ENCODE assay signal across 23 cellular contexts in genomic region chr22:48772286-48772907, GRCh38.
"Had no signal": no experiment of that assay in that cellular context is flagged by ENCODE, and none has a peak within 500 bp of the region (broad histone marks: within the 10 kb centered on the region; RNA-seq: fewer than 3 reads in every experiment).

No MANE protein-coding gene starts in this region.

- H3K27me3 ChIP-seq: colonic mucosa, gastrocnemius medialis, hepatocyte, stomach, thyroid gland had no signal

- H3K9me3 ChIP-seq: colonic mucosa, pancreas, thyroid gland had no signal

- H3K27ac ChIP-seq: colonic mucosa, gastrocnemius medialis, hepatocyte, lower lobe of right lung, pancreas, stomach, thyroid gland had no signal

- H3K4me1 ChIP-seq: colonic mucosa, gastrocnemius medialis, lower lobe of right lung, pancreas, stomach, thyroid gland had no signal

- H3K36me3 Mint-ChIP-seq: memory B cell; natural killer cell; stimulated activated effector memory CD8-positive, alpha-beta T cell treated with anti-CD3 and anti-CD28 coated beads, Interleukin-12 subunit alpha, Interleukin-12 subunit beta, amount 100 ng/mL, for 72 hours had no signal

- H3K27ac Mint-ChIP-seq: effector memory CD8-positive, alpha-beta T cell; memory B cell; natural killer cell; stimulated activated effector memory CD8-positive, alpha-beta T cell treated with anti-CD3 and anti-CD28 coated beads, Interleukin-12 subunit alpha, Interleukin-12 subunit beta, amount 100 ng/mL, for 72 hours had no signal

- H3K4me3 ChIP-seq: colonic mucosa, gastrocnemius medialis, hepatocyte, lower lobe of right lung, pancreas, smooth muscle cell, stomach, thyroid gland had no signal

- H3K4me1 Mint-ChIP-seq: memory B cell; natural killer cell; stimulated activated effector memory CD8-positive, alpha-beta T cell treated with anti-CD3 and anti-CD28 coated beads, Interleukin-12 subunit alpha, Interleukin-12 subunit beta, amount 100 ng/mL, for 72 hours had no signal

- H3K27me3 Mint-ChIP-seq: memory B cell had no signal

- H3K36me3 ChIP-seq: colonic mucosa, gastrocnemius medialis, lower lobe of right lung, pancreas, stomach, thyroid gland had no signal

- DNase-seq: central memory CD4-positive, alpha-beta T cell; colonic mucosa; dermis blood vessel endothelial cell; effector memory CD8-positive, alpha-beta T cell; foreskin fibroblast; gastrocnemius medialis; kidney; lower lobe of right lung; natural killer cell; occipital lobe; pancreas; stimulated activated CD4-positive, alpha-beta T cell treated with anti-CD3 and anti-CD28 coated beads, Interleukin-2, amount 100 ng/mL, for 24 hours; stimulated activated CD4-positive, alpha-beta T cell treated with anti-CD3 and anti-CD28 coated beads, Interleukin-4, amount 100 ng/mL, for 24 hours; stimulated activated naive CD4-positive, alpha-beta T cell treated with Interleukin-2 at 50 U/mL for 16 hours; stomach; thyroid gland; trophoblast cell had no signal

- H3K4me3 Mint-ChIP-seq: effector memory CD8-positive, alpha-beta T cell; memory B cell; natural killer cell; stimulated activated effector memory CD8-positive, alpha-beta T cell treated with anti-CD3 and anti-CD28 coated beads, Interleukin-12 subunit alpha, Interleukin-12 subunit beta, amount 100 ng/mL, for 72 hours had no signal

- ATAC-seq: effector memory CD8-positive, alpha-beta T cell; gastrocnemius medialis; left lobe of liver; lower lobe of right lung; natural killer cell; pancreas; sciatic nerve; stimulated activated effector memory CD8-positive, alpha-beta T cell treated with anti-CD3 and anti-CD28 coated beads, Interleukin-12 subunit alpha, Interleukin-12 subunit beta, amount 100 ng/mL, for 72 hours had no signal
